In genomic region chr16:63663155-63663554, GRCh38 we compare ENCODE assay signal across 36 cellular contexts.
"Had no signal": no experiment of that assay in that cellular context is flagged by ENCODE, and none has a peak within 500 bp of the region (broad histone marks: within the 10 kb centered on the region; RNA-seq: fewer than 3 reads in every experiment).

No MANE protein-coding gene starts in this region.

- H3K36me3 ChIP-seq: MG63 had no signal

- H3K4me3 ChIP-seq: MG63 had no signal

- H3K27me3 ChIP-seq: MG63 had no signal

- H3K9me3 ChIP-seq: MG63 had no signal

- DNase-seq: Kasumi-1, MG63, MM.1S, MV-4-11, NCI-H1048, NCI-H1092, NCI-H1092 treated with DMSO at 0.1 percent for 48 hours, NCI-H1105, NCI-H1105 treated with DMSO at 0.1 percent for 48 hours, NCI-H1417, NCI-H1417 treated with DMSO at 0.1 percent for 48 hours, NCI-H1436, NCI-H1436 treated with DMSO at 0.1 percent for 48 hours, NCI-H146, NCI-H1694, NCI-H1694 treated with DMSO at 0.1 percent for 48 hours, NCI-H187, NCI-H187 treated with DMSO at 0.1 percent for 48 hours, NCI-H1930, NCI-H2029, NCI-H2029 treated with DMSO at 0.1 percent for 48 hours, NCI-H2081, NCI-H2081 treated with DMSO at 0.1 percent for 48 hours, NCI-H2107, NCI-H2171, NCI-H2171 treated with DMSO at 0.1 percent for 48 hours, NCI-H2227 treated with DMSO at 0.1 percent for 48 hours, NCI-H226, NCI-H345, NCI-H446, NCI-H446 treated with DMSO at 0.1 percent for 48 hours, NCI-H510A, NCI-H510A treated with DMSO at 0.1 percent for 48 hours, NCI-H524, NCI-H524 treated with DMSO at 0.1 percent for 48 hours, NCI-H526 had no signal
